Comparison of ENCODE assay signal across 1 cellular context in the genomic region with DNA sequence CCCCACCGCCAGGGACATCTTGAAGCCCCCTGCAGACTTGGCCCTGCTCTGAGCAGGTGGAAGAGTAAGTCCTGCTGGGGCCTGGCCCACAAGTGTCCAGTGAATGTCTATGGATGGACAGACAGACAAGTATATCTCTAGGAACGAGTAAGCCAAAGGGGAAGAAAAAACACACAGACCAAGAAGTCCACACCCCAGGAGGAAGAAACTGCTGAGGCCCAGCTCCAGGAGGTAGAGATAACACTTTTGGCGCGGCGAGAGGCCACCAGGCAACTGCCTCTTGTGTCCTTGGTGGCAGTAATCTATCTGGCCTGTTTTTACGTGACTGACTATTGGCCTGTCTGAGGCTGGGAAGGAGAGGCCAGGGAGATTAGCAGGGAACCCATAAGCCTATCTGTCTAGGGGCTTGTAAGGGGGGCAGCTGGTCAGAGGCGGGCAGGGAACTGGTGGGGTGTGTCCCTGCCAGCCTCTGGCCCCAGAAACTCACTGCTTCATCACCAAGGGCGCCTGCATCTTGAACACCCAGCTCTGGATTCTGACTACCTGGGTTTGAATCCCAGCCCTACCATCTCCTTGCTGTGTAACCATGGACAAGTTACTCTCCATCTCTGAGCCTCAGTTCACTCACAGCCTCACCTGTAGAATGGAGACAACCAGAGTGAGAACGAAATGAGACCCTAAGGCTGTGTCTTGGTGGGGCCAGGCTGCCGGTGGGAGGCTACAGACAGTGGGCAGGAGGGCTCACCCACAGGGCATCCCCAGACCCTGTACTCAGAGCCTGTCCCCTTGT.
TF ChIP-seq lines count a peak whose summit lies in the region.

No MANE protein-coding gene starts in this region.

TF ChIP-seq in K562, 482 proteins besides CTCF, POLR2A, EP300 and RAD21 (continues in another document):
- TF ChIP-seq STAT5A (IDR thresholded peaks at IDR 0.05; ENCODE audit: borderline replicate concordance, low read length) (peak; percentile 21; the same call in 1 of the 2 replicates), RBM39 (optimal IDR thresholded peaks at IDR 0.05; ENCODE audit: low read depth, low read length) (no peak), FOXA1 (IDR thresholded peaks at IDR 0.05; ENCODE audit: borderline replicate concordance) (no peak), ZKSCAN1 (IDR thresholded peaks at IDR 0.05; ENCODE audit: low read depth, low read length) (peak; percentile 79), BDP1 (IDR thresholded peaks at IDR 0.05; ENCODE audit: insufficient read depth, insufficient read length) (no peak), ZNF282 (CRISPR knock-in tag; IDR thresholded peaks at IDR 0.05) (no peak), HNRNPK (IDR thresholded peaks at IDR 0.05; ENCODE audit: low read depth, low read length, poor library complexity, severe bottlenecking) (no peak), CBFB (CRISPR knock-in tag; IDR thresholded peaks at IDR 0.05) (no peak), E2F3 (CRISPR knock-in tag; IDR thresholded peaks at IDR 0.05) (peak; percentile 24; the same call in 1 of the 2 replicates), ZNF224 (CRISPR knock-in tag; IDR thresholded peaks at IDR 0.05) (no peak), KDM4B (IDR thresholded peaks at IDR 0.05; ENCODE audit: borderline replicate concordance in 2 of 2, low read depth in 1 of 2) (no peak), NFE2 (IDR thresholded peaks at IDR 0.05; ENCODE audit: low read depth) (no peak), ADNP (tag; IDR thresholded peaks at IDR 0.05) (peak; percentile 45; the same call in 1 of the 2 replicates), RHOXF2B (CRISPR knock-in tag; conservative IDR thresholded peaks at IDR 0.05) (no peak; the same call in 1 of the 2 replicates), TBP (optimal IDR thresholded peaks at IDR 0.05; ENCODE audit: low read depth, low read length) (peak; percentile 65), MAFK (IDR thresholded peaks at IDR 0.05; ENCODE audit: low read length) (no peak; the same call in 1 of the 2 replicates), HDGF (IDR thresholded peaks at IDR 0.05) (no peak), SMAD4 (CRISPR knock-in tag; conservative IDR thresholded peaks at IDR 0.05) (peak; percentile 88), ZNF668 (CRISPR knock-in tag; IDR thresholded peaks at IDR 0.05) (0 out of 2 replicates have a peak, but pooled peaks have one; percentile 52), POLR2AphosphoS5 (IDR thresholded peaks at IDR 0.05; ENCODE audit: control insufficient read depth, insufficient read depth, low read depth, low read length) (peak; percentile 47; the same call in 1 of the 2 replicates)
- TF ChIP-seq, protein P1, sequence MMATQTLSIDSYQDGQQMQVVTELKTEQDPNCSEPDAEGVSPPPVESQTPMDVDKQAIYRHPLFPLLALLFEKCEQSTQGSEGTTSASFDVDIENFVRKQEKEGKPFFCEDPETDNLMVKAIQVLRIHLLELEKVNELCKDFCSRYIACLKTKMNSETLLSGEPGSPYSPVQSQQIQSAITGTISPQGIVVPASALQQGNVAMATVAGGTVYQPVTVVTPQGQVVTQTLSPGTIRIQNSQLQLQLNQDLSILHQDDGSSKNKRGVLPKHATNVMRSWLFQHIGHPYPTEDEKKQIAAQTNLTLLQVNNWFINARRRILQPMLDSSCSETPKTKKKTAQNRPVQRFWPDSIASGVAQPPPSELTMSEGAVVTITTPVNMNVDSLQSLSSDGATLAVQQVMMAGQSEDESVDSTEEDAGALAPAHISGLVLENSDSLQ (IDR thresholded peaks at IDR 0.05) = peak; percentile 32; the same call in 1 of the 2 replicates
- TF ChIP-seq, protein P2, sequence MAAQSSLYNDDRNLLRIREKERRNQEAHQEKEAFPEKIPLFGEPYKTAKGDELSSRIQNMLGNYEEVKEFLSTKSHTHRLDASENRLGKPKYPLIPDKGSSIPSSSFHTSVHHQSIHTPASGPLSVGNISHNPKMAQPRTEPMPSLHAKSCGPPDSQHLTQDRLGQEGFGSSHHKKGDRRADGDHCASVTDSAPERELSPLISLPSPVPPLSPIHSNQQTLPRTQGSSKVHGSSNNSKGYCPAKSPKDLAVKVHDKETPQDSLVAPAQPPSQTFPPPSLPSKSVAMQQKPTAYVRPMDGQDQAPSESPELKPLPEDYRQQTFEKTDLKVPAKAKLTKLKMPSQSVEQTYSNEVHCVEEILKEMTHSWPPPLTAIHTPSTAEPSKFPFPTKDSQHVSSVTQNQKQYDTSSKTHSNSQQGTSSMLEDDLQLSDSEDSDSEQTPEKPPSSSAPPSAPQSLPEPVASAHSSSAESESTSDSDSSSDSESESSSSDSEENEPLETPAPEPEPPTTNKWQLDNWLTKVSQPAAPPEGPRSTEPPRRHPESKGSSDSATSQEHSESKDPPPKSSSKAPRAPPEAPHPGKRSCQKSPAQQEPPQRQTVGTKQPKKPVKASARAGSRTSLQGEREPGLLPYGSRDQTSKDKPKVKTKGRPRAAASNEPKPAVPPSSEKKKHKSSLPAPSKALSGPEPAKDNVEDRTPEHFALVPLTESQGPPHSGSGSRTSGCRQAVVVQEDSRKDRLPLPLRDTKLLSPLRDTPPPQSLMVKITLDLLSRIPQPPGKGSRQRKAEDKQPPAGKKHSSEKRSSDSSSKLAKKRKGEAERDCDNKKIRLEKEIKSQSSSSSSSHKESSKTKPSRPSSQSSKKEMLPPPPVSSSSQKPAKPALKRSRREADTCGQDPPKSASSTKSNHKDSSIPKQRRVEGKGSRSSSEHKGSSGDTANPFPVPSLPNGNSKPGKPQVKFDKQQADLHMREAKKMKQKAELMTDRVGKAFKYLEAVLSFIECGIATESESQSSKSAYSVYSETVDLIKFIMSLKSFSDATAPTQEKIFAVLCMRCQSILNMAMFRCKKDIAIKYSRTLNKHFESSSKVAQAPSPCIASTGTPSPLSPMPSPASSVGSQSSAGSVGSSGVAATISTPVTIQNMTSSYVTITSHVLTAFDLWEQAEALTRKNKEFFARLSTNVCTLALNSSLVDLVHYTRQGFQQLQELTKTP (IDR thresholded peaks at IDR 0.05; ENCODE audit: low read depth in 1 of 2, partially characterized antibody in 2 of 2) = peak in 1 of 2 experiments; percentile 42
- TF ChIP-seq, protein P3, sequence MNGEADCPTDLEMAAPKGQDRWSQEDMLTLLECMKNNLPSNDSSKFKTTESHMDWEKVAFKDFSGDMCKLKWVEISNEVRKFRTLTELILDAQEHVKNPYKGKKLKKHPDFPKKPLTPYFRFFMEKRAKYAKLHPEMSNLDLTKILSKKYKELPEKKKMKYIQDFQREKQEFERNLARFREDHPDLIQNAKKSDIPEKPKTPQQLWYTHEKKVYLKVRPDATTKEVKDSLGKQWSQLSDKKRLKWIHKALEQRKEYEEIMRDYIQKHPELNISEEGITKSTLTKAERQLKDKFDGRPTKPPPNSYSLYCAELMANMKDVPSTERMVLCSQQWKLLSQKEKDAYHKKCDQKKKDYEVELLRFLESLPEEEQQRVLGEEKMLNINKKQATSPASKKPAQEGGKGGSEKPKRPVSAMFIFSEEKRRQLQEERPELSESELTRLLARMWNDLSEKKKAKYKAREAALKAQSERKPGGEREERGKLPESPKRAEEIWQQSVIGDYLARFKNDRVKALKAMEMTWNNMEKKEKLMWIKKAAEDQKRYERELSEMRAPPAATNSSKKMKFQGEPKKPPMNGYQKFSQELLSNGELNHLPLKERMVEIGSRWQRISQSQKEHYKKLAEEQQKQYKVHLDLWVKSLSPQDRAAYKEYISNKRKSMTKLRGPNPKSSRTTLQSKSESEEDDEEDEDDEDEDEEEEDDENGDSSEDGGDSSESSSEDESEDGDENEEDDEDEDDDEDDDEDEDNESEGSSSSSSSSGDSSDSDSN (IDR thresholded peaks at IDR 0.05; ENCODE audit: borderline replicate concordance in 1 of 2, low read depth in 2 of 2, low read length in 2 of 2) = peak in 1 of 2 experiments; percentile 66; a peak in 1 of 4 replicates
- TF ChIP-seq, protein P4, sequence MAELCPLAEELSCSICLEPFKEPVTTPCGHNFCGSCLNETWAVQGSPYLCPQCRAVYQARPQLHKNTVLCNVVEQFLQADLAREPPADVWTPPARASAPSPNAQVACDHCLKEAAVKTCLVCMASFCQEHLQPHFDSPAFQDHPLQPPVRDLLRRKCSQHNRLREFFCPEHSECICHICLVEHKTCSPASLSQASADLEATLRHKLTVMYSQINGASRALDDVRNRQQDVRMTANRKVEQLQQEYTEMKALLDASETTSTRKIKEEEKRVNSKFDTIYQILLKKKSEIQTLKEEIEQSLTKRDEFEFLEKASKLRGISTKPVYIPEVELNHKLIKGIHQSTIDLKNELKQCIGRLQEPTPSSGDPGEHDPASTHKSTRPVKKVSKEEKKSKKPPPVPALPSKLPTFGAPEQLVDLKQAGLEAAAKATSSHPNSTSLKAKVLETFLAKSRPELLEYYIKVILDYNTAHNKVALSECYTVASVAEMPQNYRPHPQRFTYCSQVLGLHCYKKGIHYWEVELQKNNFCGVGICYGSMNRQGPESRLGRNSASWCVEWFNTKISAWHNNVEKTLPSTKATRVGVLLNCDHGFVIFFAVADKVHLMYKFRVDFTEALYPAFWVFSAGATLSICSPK (IDR thresholded peaks at IDR 0.05; ENCODE audit: borderline replicate concordance) = no peak
- TF ChIP-seq, protein P5, sequence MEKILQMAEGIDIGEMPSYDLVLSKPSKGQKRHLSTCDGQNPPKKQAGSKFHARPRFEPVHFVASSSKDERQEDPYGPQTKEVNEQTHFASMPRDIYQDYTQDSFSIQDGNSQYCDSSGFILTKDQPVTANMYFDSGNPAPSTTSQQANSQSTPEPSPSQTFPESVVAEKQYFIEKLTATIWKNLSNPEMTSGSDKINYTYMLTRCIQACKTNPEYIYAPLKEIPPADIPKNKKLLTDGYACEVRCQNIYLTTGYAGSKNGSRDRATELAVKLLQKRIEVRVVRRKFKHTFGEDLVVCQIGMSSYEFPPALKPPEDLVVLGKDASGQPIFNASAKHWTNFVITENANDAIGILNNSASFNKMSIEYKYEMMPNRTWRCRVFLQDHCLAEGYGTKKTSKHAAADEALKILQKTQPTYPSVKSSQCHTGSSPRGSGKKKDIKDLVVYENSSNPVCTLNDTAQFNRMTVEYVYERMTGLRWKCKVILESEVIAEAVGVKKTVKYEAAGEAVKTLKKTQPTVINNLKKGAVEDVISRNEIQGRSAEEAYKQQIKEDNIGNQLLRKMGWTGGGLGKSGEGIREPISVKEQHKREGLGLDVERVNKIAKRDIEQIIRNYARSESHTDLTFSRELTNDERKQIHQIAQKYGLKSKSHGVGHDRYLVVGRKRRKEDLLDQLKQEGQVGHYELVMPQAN (IDR thresholded peaks at IDR 0.05; ENCODE audit: borderline replicate concordance) = no peak
- TF ChIP-seq, protein P6, sequence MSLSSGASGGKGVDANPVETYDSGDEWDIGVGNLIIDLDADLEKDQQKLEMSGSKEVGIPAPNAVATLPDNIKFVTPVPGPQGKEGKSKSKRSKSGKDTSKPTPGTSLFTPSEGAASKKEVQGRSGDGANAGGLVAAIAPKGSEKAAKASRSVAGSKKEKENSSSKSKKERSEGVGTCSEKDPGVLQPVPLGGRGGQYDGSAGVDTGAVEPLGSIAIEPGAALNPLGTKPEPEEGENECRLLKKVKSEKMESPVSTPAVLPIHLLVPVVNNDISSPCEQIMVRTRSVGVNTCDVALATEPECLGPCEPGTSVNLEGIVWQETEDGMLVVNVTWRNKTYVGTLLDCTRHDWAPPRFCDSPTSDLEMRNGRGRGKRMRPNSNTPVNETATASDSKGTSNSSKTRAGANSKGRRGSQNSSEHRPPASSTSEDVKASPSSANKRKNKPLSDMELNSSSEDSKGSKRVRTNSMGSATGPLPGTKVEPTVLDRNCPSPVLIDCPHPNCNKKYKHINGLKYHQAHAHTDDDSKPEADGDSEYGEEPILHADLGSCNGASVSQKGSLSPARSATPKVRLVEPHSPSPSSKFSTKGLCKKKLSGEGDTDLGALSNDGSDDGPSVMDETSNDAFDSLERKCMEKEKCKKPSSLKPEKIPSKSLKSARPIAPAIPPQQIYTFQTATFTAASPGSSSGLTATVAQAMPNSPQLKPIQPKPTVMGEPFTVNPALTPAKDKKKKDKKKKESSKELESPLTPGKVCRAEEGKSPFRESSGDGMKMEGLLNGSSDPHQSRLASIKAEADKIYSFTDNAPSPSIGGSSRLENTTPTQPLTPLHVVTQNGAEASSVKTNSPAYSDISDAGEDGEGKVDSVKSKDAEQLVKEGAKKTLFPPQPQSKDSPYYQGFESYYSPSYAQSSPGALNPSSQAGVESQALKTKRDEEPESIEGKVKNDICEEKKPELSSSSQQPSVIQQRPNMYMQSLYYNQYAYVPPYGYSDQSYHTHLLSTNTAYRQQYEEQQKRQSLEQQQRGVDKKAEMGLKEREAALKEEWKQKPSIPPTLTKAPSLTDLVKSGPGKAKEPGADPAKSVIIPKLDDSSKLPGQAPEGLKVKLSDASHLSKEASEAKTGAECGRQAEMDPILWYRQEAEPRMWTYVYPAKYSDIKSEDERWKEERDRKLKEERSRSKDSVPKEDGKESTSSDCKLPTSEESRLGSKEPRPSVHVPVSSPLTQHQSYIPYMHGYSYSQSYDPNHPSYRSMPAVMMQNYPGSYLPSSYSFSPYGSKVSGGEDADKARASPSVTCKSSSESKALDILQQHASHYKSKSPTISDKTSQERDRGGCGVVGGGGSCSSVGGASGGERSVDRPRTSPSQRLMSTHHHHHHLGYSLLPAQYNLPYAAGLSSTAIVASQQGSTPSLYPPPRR (CRISPR knock-in tag; IDR thresholded peaks at IDR 0.05; ENCODE audit: borderline replicate concordance) = no peak
- TF ChIP-seq, protein P7, sequence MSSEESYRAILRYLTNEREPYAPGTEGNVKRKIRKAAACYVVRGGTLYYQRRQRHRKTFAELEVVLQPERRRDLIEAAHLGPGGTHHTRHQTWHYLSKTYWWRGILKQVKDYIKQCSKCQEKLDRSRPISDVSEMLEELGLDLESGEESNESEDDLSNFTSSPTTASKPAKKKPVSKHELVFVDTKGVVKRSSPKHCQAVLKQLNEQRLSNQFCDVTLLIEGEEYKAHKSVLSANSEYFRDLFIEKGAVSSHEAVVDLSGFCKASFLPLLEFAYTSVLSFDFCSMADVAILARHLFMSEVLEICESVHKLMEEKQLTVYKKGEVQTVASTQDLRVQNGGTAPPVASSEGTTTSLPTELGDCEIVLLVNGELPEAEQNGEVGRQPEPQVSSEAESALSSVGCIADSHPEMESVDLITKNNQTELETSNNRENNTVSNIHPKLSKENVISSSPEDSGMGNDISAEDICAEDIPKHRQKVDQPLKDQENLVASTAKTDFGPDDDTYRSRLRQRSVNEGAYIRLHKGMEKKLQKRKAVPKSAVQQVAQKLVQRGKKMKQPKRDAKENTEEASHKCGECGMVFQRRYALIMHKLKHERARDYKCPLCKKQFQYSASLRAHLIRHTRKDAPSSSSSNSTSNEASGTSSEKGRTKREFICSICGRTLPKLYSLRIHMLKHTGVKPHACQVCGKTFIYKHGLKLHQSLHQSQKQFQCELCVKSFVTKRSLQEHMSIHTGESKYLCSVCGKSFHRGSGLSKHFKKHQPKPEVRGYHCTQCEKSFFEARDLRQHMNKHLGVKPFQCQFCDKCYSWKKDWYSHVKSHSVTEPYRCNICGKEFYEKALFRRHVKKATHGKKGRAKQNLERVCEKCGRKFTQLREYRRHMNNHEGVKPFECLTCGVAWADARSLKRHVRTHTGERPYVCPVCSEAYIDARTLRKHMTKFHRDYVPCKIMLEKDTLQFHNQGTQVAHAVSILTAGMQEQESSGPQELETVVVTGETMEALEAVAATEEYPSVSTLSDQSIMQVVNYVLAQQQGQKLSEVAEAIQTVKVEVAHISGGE (CRISPR knock-in tag; IDR thresholded peaks at IDR 0.05) = peak in 1 of 3 experiments; percentile 84; a peak in 2 of 6 replicates
- TF ChIP-seq, protein P8, sequence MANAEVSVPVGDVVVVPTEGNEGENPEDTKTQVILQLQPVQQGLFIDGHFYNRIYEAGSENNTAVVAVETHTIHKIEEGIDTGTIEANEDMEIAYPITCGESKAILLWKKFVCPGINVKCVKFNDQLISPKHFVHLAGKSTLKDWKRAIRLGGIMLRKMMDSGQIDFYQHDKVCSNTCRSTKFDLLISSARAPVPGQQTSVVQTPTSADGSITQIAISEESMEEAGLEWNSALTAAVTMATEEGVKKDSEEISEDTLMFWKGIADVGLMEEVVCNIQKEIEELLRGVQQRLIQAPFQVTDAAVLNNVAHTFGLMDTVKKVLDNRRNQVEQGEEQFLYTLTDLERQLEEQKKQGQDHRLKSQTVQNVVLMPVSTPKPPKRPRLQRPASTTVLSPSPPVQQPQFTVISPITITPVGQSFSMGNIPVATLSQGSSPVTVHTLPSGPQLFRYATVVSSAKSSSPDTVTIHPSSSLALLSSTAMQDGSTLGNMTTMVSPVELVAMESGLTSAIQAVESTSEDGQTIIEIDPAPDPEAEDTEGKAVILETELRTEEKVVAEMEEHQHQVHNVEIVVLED (CRISPR knock-in tag; IDR thresholded peaks at IDR 0.05) = no peak
